6 cellular contexts compared by ENCODE assay signal in genomic region chr20:39605361-39605760, GRCh38.
"Had no signal": no experiment of that assay in that cellular context is flagged by ENCODE, and none has a peak within 500 bp of the region (broad histone marks: within the 10 kb centered on the region; RNA-seq: fewer than 3 reads in every experiment).

No MANE protein-coding gene starts in this region.

- H3K27ac ChIP-seq: HL-60, KMS-11 had no signal

- H3K4me3 ChIP-seq: K562 had no signal

- FAIRE-seq: K562 had no signal

- ATAC-seq: K562 had no signal

- H3K4me2 ChIP-seq: KMS-11 had no signal

- DNase-seq: IMR-90, KBM-7, KG1 had no signal

- H3K9ac ChIP-seq: KMS-11 had no signal
